ENCODE assay signal across 19 cellular contexts in the genomic region with DNA sequence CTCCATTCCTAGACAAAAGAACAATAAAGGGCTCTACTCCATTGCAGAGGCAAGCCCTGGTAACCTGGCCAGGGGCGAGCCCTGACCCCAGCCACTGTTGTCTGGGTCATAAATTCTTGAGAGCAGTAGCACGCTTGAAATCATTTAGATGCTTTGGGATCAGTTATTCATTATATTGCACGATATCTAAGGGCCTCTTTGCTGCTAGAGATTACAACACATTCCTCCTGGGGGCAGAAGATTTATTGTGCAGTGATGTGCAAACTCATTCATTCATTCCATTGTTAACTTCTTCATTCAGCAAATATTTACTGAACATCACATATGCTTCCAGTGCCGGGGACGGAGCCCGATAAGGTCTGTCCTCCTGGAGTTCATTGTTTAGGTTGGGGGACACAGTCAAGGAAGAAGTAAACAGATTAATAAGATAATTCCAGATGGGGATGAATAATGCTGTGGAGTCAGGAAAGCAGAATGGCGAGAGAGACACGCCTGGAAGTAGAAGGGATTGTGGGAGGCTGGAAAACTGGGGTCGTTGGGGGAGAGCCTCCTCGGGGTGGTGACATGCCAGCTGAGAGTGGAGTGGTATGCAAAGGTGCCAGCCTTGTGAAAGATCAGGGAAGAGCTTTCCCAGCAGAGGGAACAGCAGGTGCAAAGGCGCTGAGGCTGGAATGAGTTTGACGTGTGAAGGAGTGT. TPM values are rescaled to one million over a fixed set of nuclear protein-coding genes. Genes with fewer than 3 reads are reported as not detected.
A peak's percentile ranks its signal among the peaks of the same experiment; 100 is the strongest.
DNase-seq lines count a peak whose midpoint lies in the region; ATAC-seq and TF ChIP-seq lines count a peak whose summit lies in the region.
"Had no signal": no experiment of that assay in that cellular context is flagged by ENCODE, and none has a peak within 500 bp of the region (broad histone marks: within the 10 kb centered on the region; RNA-seq: fewer than 3 reads in every experiment).

No MANE protein-coding gene starts in this region.

- no peak for DNase-seq in HCT116 (ENCODE audit: low read depth, low spot score)
- DNase-seq in Peyer's patch: peak in 2 of 3 donors; percentile 55 to 70
- DNase-seq in mesenchymal stem cell: no peak
- DNase-seq in type B pancreatic cell (ENCODE audit: extremely low spot score, unreplicated experiment): no peak
- no peak for DNase-seq in activated CD4-positive, alpha-beta T cell treated with anti-CD3 and anti-CD28 coated beads, Interleukin-2, amount 50 U/mL, for 1 hour
- no peak for DNase-seq in amniotic stem cell (lab: John Stamatoyannopoulos, UW)
- DNase-seq: activated CD4-positive, alpha-beta T cell treated with anti-CD3 and anti-CD28 coated beads for 36 hours; activated T-cell treated with anti-CD3 and anti-CD28 coated beads, Interleukin-2, amount 50 U/mL, for 1 hour; adrenal gland; CD4-positive, CD25-positive, alpha-beta regulatory T cell; NCI-H524 treated with DMSO at 0.1 percent for 48 hours; stimulated activated CD4-positive, alpha-beta T cell treated with anti-CD3 and anti-CD28 coated beads, Interleukin-15, amount 100 ng/mL, for 24 hours; T-helper 1 cell; testis had no signal

- 90% methylated on average over 11 of the region's 12 CpGs for WGBS in mesenchymal stem cell

- H4K91ac ChIP-seq in mesenchymal stem cell (ENCODE audit: low read length): no peak overlapping the region

- TSS peak; percentile 17 for BruUV-seq in HCT116 (replicated peaks; lab: Mats Ljungman, UMichigan)

- no peak overlapping the region for H3K4me3 ChIP-seq in HCT116 (replicated peaks in 1 of 2; ENCODE audit: low read depth in 1 of 2, low read length in 2 of 2)
- peak overlapping the region in 1 of 4 donors; percentile 1 for H3K4me3 ChIP-seq in Peyer's patch
- H3K4me3 ChIP-seq in mesenchymal stem cell (ENCODE audit: insufficient read depth in 1 of 2, low read depth in 1 of 2, low read length in 2 of 2): no peak overlapping the region
- H3K4me3 ChIP-seq: adrenal gland, gastroesophageal sphincter, prostate gland, testis had no signal

- H2AFZ ChIP-seq in HCT116 (ENCODE audit: low read depth, low read length, poor library complexity, severe bottlenecking): no peak overlapping the region
- no peak overlapping the region for H2AFZ ChIP-seq in mesenchymal stem cell (ENCODE audit: low read depth, low read length)

- no peak overlapping the region for H3K4ac ChIP-seq in mesenchymal stem cell (ENCODE audit: low read depth in 1 of 2, low read length in 2 of 2)

- no peak overlapping the region for H3K14ac ChIP-seq in mesenchymal stem cell (ENCODE audit: low read length in 2 of 2)

- peaks cover 0 to 27% of the 10 kb centered on the region in 2 experiments; a peak in 3 of 4 replicates for H3K4me1 ChIP-seq in HCT116 (ENCODE audit: control insufficient read depth in 1 of 2, insufficient read depth in 2 of 2, low read length in 2 of 2)
- peaks cover 0 to 47% (median 9%) of the 10 kb centered on the region in 4 donors for H3K4me1 ChIP-seq in Peyer's patch
- H3K4me1 ChIP-seq in mesenchymal stem cell (ENCODE audit: control insufficient read depth, insufficient read depth, low read depth, low read length): peaks cover 15% of the 10 kb centered on the region
- H3K4me1 ChIP-seq: adrenal gland, gastroesophageal sphincter, testis had no signal

- H3K27me3 Mint-ChIP-seq in type B pancreatic cell: no peaks in the 10 kb centered on the region
- H3K27me3 Mint-ChIP-seq: activated CD4-positive, alpha-beta T cell treated with anti-CD3 and anti-CD28 coated beads for 36 hours; CD4-positive, CD25-positive, alpha-beta regulatory T cell had no signal

- TF ChIP-seq CTCF in HCT116 (IDR thresholded peaks at IDR 0.05 in 2 of 3, conservative IDR thresholded peaks at IDR 0.05 in 1 of 3; ENCODE audit: borderline replicate concordance in 1 of 3, insufficient read depth in 1 of 3, low read depth in 2 of 3, low read length in 2 of 3): no peak
- TF ChIP-seq CTCF in Peyer's patch (IDR thresholded peaks at IDR 0.05): peak in 1 of 6 experiments; percentile 15
- TF ChIP-seq CTCF in type B pancreatic cell (conservative IDR thresholded peaks at IDR 0.05): no peak

- CTCF ChIA-PET in HCT116 (lab: Charles Lee): no interaction called here

- H3K36me3 Mint-ChIP-seq in type B pancreatic cell: peaks cover 12% of the 10 kb centered on the region

- H3K36me3 ChIP-seq in HCT116 (ENCODE audit: control insufficient read depth in 1 of 2, insufficient read depth in 2 of 2, low read length in 2 of 2) (no peaks in the 10 kb centered on the region), Peyer's patch (no peaks in the 10 kb centered on the region), mesenchymal stem cell (ENCODE audit: control insufficient read depth in 1 of 2, insufficient read depth in 2 of 2, low read depth in 1 of 2, low read length in 2 of 2) (peaks cover 14 to 15% of the 10 kb centered on the region in 2 experiments)
- H3K36me3 ChIP-seq: adrenal gland, gastroesophageal sphincter, prostate gland had no signal

- RAD21 ChIA-PET in HCT116 (lab: Charles Lee; ENCODE audit: low non-redundant PET in 1 of 2, low total read pairs in 2 of 2, uncharacterized antibody in 2 of 2, unreplicated experiment in 2 of 2): no interaction called here

- peaks cover 13% of the 10 kb centered on the region for H3K4me1 Mint-ChIP-seq in type B pancreatic cell (ENCODE audit: unreplicated experiment)

- no peaks in the 10 kb centered on the region for H3K9me3 ChIP-seq in HCT116 (ENCODE audit: control insufficient read depth in 1 of 2, insufficient read depth in 1 of 2, low read depth in 1 of 2, low read length in 2 of 2)
- no peaks in the 10 kb centered on the region for H3K9me3 ChIP-seq in Peyer's patch
- H3K9me3 ChIP-seq in mesenchymal stem cell (ENCODE audit: control insufficient read depth, low read length): no peaks in the 10 kb centered on the region
- H3K9me3 ChIP-seq: adrenal gland, gastroesophageal sphincter, prostate gland, testis had no signal

- no peak overlapping the region for H3K27ac ChIP-seq in HCT116 (ENCODE audit: low read depth, low read length)
- H3K27ac ChIP-seq in Peyer's patch: peak overlapping the region in 3 of 4 donors; percentile 78 to 93 (median 84)
- H3K27ac ChIP-seq in mesenchymal stem cell (ENCODE audit: low read length, poor library complexity, severe bottlenecking): peak overlapping the region; percentile 70
- H3K27ac ChIP-seq: adrenal gland, gastroesophageal sphincter, prostate gland, testis had no signal

- H2BK12ac ChIP-seq in mesenchymal stem cell (ENCODE audit: low read length in 2 of 2): peak overlapping the region in 1 of 2 experiments; percentile 31

- peaks cover 3% of the 10 kb centered on the region for H3K79me1 ChIP-seq in mesenchymal stem cell (replicated peaks; ENCODE audit: low read length, poor library complexity, severe bottlenecking)

- H3K4me2 ChIP-seq in HCT116 (ENCODE audit: low read length) (peak overlapping the region; percentile 37; the same call in 1 of the 2 replicates), mesenchymal stem cell (ENCODE audit: low read length, poor library complexity, severe bottlenecking) (no peak overlapping the region)

- ATAC-seq in HCT116: no peak
- no peak for ATAC-seq in GM18519 (IDR thresholded peaks at IDR 0.05; ENCODE audit: low FRiP score, unreplicated experiment)
- ATAC-seq: activated CD4-positive, alpha-beta T cell treated with anti-CD3 and anti-CD28 coated beads for 36 hours; gastroesophageal sphincter had no signal

- no peak overlapping the region for H3K23ac ChIP-seq in mesenchymal stem cell (ENCODE audit: low read length in 2 of 2)

- no peak overlapping the region for H2BK5ac ChIP-seq in mesenchymal stem cell (ENCODE audit: low read depth, low read length, poor library complexity, severe bottlenecking)

- H2BK15ac ChIP-seq in mesenchymal stem cell (ENCODE audit: low read depth, poor library complexity, severe bottlenecking): no peak overlapping the region

- intact Hi-C loops in HCT116 (cut with micrococcal nuclease): no loop called here

- TF ChIP-seq RAD21 in HCT116 (IDR thresholded peaks at IDR 0.05; ENCODE audit: low read depth): no peak

- H3K27me3 ChIP-seq in HCT116 (ENCODE audit: insufficient read depth, low read length) (no peaks in the 10 kb centered on the region), Peyer's patch (no peaks in the 10 kb centered on the region), mesenchymal stem cell (ENCODE audit: control insufficient read depth in 1 of 2, insufficient read depth in 1 of 2, low read length in 2 of 2) (no peaks in the 10 kb centered on the region)
- H3K27me3 ChIP-seq: adrenal gland, gastroesophageal sphincter, testis had no signal

- no peak overlapping the region for H3K18ac ChIP-seq in mesenchymal stem cell (ENCODE audit: low read depth in 1 of 2, low read length in 2 of 2)

- peak overlapping the region; percentile 70 for H3K4me3 Mint-ChIP-seq in type B pancreatic cell
- H3K4me3 Mint-ChIP-seq: activated CD4-positive, alpha-beta T cell treated with anti-CD3 and anti-CD28 coated beads for 36 hours; CD4-positive, CD25-positive, alpha-beta regulatory T cell had no signal

- H2BK120ac ChIP-seq in mesenchymal stem cell (ENCODE audit: low read depth, low read length): no peak overlapping the region

- H3K79me2 ChIP-seq in HCT116 (ENCODE audit: insufficient read depth, low read length): peaks cover 73% of the 10 kb centered on the region

- no peaks in the 10 kb centered on the region for H3K9me2 ChIP-seq in HCT116 (ENCODE audit: insufficient read depth)

- H3K27ac Mint-ChIP-seq in type B pancreatic cell: peak overlapping the region; percentile 88
- H3K27ac Mint-ChIP-seq: activated CD4-positive, alpha-beta T cell treated with anti-CD3 and anti-CD28 coated beads for 36 hours had no signal

- peak overlapping the region; percentile 58 for H2AK5ac ChIP-seq in mesenchymal stem cell (ENCODE audit: low read length, severe bottlenecking)

- H4K8ac ChIP-seq in mesenchymal stem cell (ENCODE audit: low read length): no peak overlapping the region

- TF ChIP-seq POLR2A in HCT116 (IDR thresholded peaks at IDR 0.05; ENCODE audit: borderline replicate concordance, extremely low read depth, insufficient read depth, insufficient read length) (no peak), Peyer's patch (IDR thresholded peaks at IDR 0.05) (no peak)

- H3K9ac ChIP-seq in HCT116 (ENCODE audit: low read length) (no peak overlapping the region), mesenchymal stem cell (ENCODE audit: low read length) (no peak overlapping the region)

- H3K9me3 Mint-ChIP-seq in type B pancreatic cell: no peaks in the 10 kb centered on the region
- H3K9me3 Mint-ChIP-seq: CD4-positive, CD25-positive, alpha-beta regulatory T cell had no signal

- POLR2A ChIA-PET in HCT116 (lab: Charles Lee): interaction anchor here (0.7 kb wide), 1 partner anchor 1449 kb away, joined by 5 read pairs; a partner anchor contains a TSS

- H4K20me1 ChIP-seq in HCT116 (ENCODE audit: insufficient read depth): peaks cover 3% of the 10 kb centered on the region; the same call in 1 of the 2 replicates

RNA-seq across cellular contexts. Expression of a gene that starts 35.0 kb away (rescaled TPM):
- 41.8 TPM for total RNA-seq in HCT116 (2021; ENCODE audit: unreplicated experiment)
- polyA plus RNA-seq in HCT116 (2012): 24.7 and 31.1 TPM in 2 replicates
- total RNA-seq in Peyer's patch: 100 to 1,000 TPM in 3 of 4 donors, 10 to 100 TPM in 1; 63.5 to 304 (median 264) TPM
- 7.2 TPM for polyA plus RNA-seq in mesenchymal stem cell (2013, experiment 1 of 2)
- polyA plus RNA-seq in mesenchymal stem cell (2013, experiment 2 of 2): 6.7 TPM
- 53.7 and 62.6 TPM in 2 replicates for total RNA-seq in type B pancreatic cell (ENCODE audit: low replicate concordance)

RNA-seq across cellular contexts. Expression of a gene that starts 35.6 kb away (rescaled TPM):
- total RNA-seq in HCT116 (2021; ENCODE audit: unreplicated experiment) (not detected), Peyer's patch (not detected), type B pancreatic cell (ENCODE audit: low replicate concordance) (not detected in 2 replicates)
- polyA plus RNA-seq in HCT116 (2012): not detected in 2 replicates
- polyA plus RNA-seq in mesenchymal stem cell (2013, experiment 1 of 2): not detected
- not detected for polyA plus RNA-seq in mesenchymal stem cell (2013, experiment 2 of 2)
- total RNA-seq: activated CD4-positive, alpha-beta T cell treated with anti-CD3 and anti-CD28 coated beads for 36 hours; adrenal gland; CD4-positive, CD25-positive, alpha-beta regulatory T cell; chondrocyte; endothelial cell of umbilical vein; gastroesophageal sphincter had no signal
- polyA plus RNA-seq: CD4-positive, CD25-positive, alpha-beta regulatory T cell; endothelial cell of umbilical vein had no signal

Comparison
In these comparisons a context has a peak if more than half of its experiments do, and no peak if none do; other contexts are left out.
1. DNase-seq: peak in Peyer's patch (2 of 3); none in HCT116 (single experiment), mesenchymal stem cell (single experiment), type B pancreatic cell (single experiment), activated CD4-positive, alpha-beta T cell treated with anti-CD3 and anti-CD28 coated beads, Interleukin-2, amount 50 U/mL, for 1 hour (single experiment) and amniotic stem cell (single experiment).